ENCODE assay signal across 1 cellular context in the genomic region with DNA sequence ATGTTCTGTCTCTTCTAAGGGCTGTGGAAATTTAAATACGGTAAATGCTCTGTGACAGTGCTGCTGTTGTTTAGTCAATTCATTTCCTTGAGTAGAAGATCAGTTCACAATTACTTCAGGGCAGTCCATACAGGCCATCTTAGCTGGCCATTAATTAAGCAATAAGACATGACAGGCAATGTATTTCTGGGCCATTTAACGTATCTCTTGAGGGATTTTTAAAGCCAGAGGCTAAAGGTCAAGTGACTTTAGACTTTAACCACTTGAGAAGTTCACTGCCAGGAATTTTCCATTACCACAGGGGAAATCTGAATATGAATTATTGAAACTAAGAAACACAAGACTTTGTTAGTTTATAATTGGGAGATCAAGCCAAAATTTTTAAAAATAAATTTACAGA.
TF ChIP-seq lines count a peak whose summit lies in the region.

No MANE protein-coding gene starts in this region.

TF ChIP-seq in HEK293T, 16 proteins besides CTCF, POLR2A, EP300 and RAD21 (continued from another document):
- TF ChIP-seq, protein P1, sequence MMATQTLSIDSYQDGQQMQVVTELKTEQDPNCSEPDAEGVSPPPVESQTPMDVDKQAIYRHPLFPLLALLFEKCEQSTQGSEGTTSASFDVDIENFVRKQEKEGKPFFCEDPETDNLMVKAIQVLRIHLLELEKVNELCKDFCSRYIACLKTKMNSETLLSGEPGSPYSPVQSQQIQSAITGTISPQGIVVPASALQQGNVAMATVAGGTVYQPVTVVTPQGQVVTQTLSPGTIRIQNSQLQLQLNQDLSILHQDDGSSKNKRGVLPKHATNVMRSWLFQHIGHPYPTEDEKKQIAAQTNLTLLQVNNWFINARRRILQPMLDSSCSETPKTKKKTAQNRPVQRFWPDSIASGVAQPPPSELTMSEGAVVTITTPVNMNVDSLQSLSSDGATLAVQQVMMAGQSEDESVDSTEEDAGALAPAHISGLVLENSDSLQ (IDR thresholded peaks at IDR 0.05): peak; percentile 86
